Comparison of ENCODE assay signal across 7 cellular contexts in genomic region chr1:111570781-111571181, GRCh38. TPM values are rescaled to one million over a fixed set of nuclear protein-coding genes. Genes with fewer than 3 reads are reported as not detected.
A peak's percentile ranks its signal among the peaks of the same experiment; 100 is the strongest.
DNase-seq lines count a peak whose midpoint lies in the region; ATAC-seq and TF ChIP-seq lines count a peak whose summit lies in the region.

No MANE protein-coding gene starts in this region.

- H3K36me3 ChIP-seq in brain microvascular endothelial cell (replicated peaks) = no peaks in the 10 kb centered on the region

- no peak overlapping the region for H3K4me3 ChIP-seq in brain microvascular endothelial cell (ENCODE audit: low read depth, low read length)

- peak; percentile 55 for DNase-seq in RPMI7951 (ENCODE audit: low read depth)
- DNase-seq in brain microvascular endothelial cell = no peak
- DNase-seq in omental fat pad (ENCODE audit: low spot score) = no peak
- DNase-seq in HK-2 (ENCODE audit: unreplicated experiment) = no peak
- DNase-seq in pons (ENCODE audit: low spot score) = no peak

- no peaks in the 10 kb centered on the region for H3K27me3 ChIP-seq in brain microvascular endothelial cell (replicated peaks)

- TF ChIP-seq CTCF in brain microvascular endothelial cell (IDR thresholded peaks at IDR 0.05; ENCODE audit: low read depth, low read length, missing control alignments) (peak; percentile 62), omental fat pad (IDR thresholded peaks at IDR 0.05) (no peak)

- no peak overlapping the region for H3K27ac ChIP-seq in brain microvascular endothelial cell

- ATAC-seq in GM21529 (IDR thresholded peaks at IDR 0.05; ENCODE audit: unreplicated experiment) (peak; percentile 51), omental fat pad (ENCODE audit: low FRiP score) (peak; percentile 37), GM18517 (IDR thresholded peaks at IDR 0.05; ENCODE audit: unreplicated experiment) (no peak)

- in situ Hi-C loops in brain microvascular endothelial cell (cut with HindIII; ENCODE audit: low pct_ligation_motif_present, low sequenced_read_pairs) = no loop called here

RNA-seq across cellular contexts. Expression of gene RAP1A, which starts 48.8 kb away (rescaled TPM):
- total RNA-seq in RPMI7951 (2014; rRNA removed; shearing (Covaris generic)) = 24.5 and 36.4 TPM in 2 replicates
- 10 to 100 TPM; 49.3 to 82.6 (median 70.8) TPM for total RNA-seq in omental fat pad
